ENCODE assay signal across 8 cellular contexts in the genomic region with DNA sequence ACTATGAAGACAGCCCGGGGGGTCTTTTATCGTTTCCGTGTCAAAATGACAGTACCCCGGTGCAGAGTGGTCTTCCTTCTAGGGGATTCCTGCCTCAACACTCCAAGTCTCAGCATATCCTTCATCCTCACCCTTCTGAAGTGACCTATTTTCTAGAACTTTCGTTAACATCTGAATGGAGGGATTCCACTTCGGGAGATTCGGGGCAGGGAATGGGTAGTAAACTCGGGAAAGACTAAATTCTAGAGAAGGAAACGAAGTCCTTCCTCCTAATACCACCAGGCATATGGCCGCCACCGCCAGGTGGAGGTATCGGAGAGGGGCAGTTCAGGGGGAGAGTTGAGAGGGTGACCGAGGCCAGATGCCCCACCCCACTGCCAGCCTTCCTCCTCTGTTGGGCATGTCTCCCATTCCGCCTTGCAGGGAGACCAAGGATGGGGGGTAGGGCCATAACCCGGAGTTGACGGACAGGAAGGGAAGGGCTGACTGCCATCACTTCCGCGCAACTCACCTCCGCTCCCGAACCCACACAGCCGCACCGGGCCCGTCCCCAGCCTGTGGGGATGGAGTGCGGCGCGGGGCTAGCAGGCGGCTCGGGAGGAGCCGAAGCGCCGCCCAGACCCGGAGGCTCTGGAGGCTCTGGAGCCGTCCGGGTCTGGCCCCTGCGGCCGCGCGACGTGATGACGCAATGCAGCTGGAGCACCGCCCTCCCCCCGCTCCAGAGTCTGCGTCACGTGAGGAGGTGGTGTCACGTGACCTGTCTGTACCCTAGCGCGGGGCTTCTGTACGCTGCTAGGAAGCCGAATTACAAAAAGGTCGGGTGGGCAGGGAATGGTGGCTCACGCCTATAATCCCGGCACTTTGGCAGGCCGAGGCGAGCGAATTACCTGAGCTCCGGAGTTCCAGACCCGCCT. TPM values are rescaled to one million over a fixed set of nuclear protein-coding genes. Genes with fewer than 3 reads are reported as not detected.
A peak's percentile ranks its signal among the peaks of the same experiment; 100 is the strongest.
DNase-seq lines count a peak whose midpoint lies in the region; ATAC-seq, FAIRE-seq and TF ChIP-seq lines count a peak whose summit lies in the region.

KLHL12 (minus strand) TSS at position 657 of the 914 bp plus-strand sequence. CDS start 2,072 bp downstream, outside the sequence.

- DNase-seq in HAP-1 (ENCODE audit: low spot score in 2 of 2): peak; percentile 95 to 97
- DNase-seq in MG63: peak; percentile 97
- DNase-seq in SHP77 treated with DMSO at 0.1 percent for 48 hours (lab: John Stamatoyannopoulos, UW): peak; percentile 88
- DNase-seq in activated effector memory CD4-positive, alpha-beta T cell treated with anti-CD3 and anti-CD28 coated beads, Interleukin-2, amount 50 U/mL, for 16 hours: peak; percentile 98
- peak; percentile 95 for DNase-seq in fibroblast of the conjunctiva (ENCODE audit: low read depth)
- DNase-seq in nephron progenitor cell: peak; percentile 97
- DNase-seq in stimulated activated naive CD8-positive, alpha-beta T cell treated with anti-CD3 and anti-CD28 coated beads, Interleukin-15, amount 100 ng/mL, for 72 hours: peak; percentile 95

- peak; percentile 45 for TF ChIP-seq CTCF in nephron progenitor cell (IDR thresholded peaks at IDR 0.05)

- H3K27me3 ChIP-seq in HAP-1 (ENCODE audit: low read depth): no peaks in the 10 kb centered on the region
- H3K27me3 ChIP-seq in MG63: no peaks in the 10 kb centered on the region

- no peaks in the 10 kb centered on the region for H3K9me3 Mint-ChIP-seq in nephron progenitor cell
- no peaks in the 10 kb centered on the region for H3K9me3 Mint-ChIP-seq in stimulated activated naive CD8-positive, alpha-beta T cell treated with anti-CD3 and anti-CD28 coated beads, Interleukin-15, amount 100 ng/mL, for 72 hours

- H3K4me1 ChIP-seq in HAP-1: no peaks in the 10 kb centered on the region; the same call in 1 of the 2 replicates

- H3K27me3 Mint-ChIP-seq in nephron progenitor cell (ENCODE audit: low read depth, poor library complexity): peaks cover 19% of the 10 kb centered on the region
- peaks cover 9% of the 10 kb centered on the region for H3K27me3 Mint-ChIP-seq in stimulated activated naive CD8-positive, alpha-beta T cell treated with anti-CD3 and anti-CD28 coated beads, Interleukin-15, amount 100 ng/mL, for 72 hours

- peak within 1 kb of the TSS; percentile 95 for H3K4me3 Mint-ChIP-seq in nephron progenitor cell
- H3K4me3 Mint-ChIP-seq in stimulated activated naive CD8-positive, alpha-beta T cell treated with anti-CD3 and anti-CD28 coated beads, Interleukin-15, amount 100 ng/mL, for 72 hours: peak within 1 kb of the TSS; percentile 86 to 90

- in situ Hi-C loops in HAP-1 (cut with MboI; ENCODE audit: low sequenced_read_pairs): no loop called here

- H3K9me3 ChIP-seq in HAP-1 (no peaks in the 10 kb centered on the region), MG63 (no peaks in the 10 kb centered on the region)

- peak within 1 kb of the TSS; percentile 98 for H3K27ac Mint-ChIP-seq in nephron progenitor cell
- H3K27ac Mint-ChIP-seq in stimulated activated naive CD8-positive, alpha-beta T cell treated with anti-CD3 and anti-CD28 coated beads, Interleukin-15, amount 100 ng/mL, for 72 hours: peak within 1 kb of the TSS; percentile 96 to 97

- peaks cover 13% of the 10 kb centered on the region for H3K36me3 ChIP-seq in HAP-1 (replicated peaks)
- H3K36me3 ChIP-seq in MG63: peaks cover 17% of the 10 kb centered on the region

- peak; percentile 94 for FAIRE-seq in G401.6 (lab: Jason Lieb, UNC)

- H3K4me3 ChIP-seq in HAP-1: peak within 1 kb of the TSS; percentile 90
- peak within 1 kb of the TSS; percentile 89 for H3K4me3 ChIP-seq in MG63

- H3K36me3 Mint-ChIP-seq in nephron progenitor cell (ENCODE audit: low read depth): peaks cover 26% of the 10 kb centered on the region

- ATAC-seq in stimulated activated naive CD8-positive, alpha-beta T cell treated with anti-CD3 and anti-CD28 coated beads, Interleukin-15, amount 100 ng/mL, for 72 hours: peak; percentile 97

- H3K4me1 Mint-ChIP-seq in nephron progenitor cell: peaks cover 15% of the 10 kb centered on the region
- peaks cover 44% of the 10 kb centered on the region for H3K4me1 Mint-ChIP-seq in stimulated activated naive CD8-positive, alpha-beta T cell treated with anti-CD3 and anti-CD28 coated beads, Interleukin-15, amount 100 ng/mL, for 72 hours

RNA-seq across cellular contexts. Expression of gene KLHL12, which starts in this region (rescaled TPM):
- total RNA-seq in MG63 (2014; rRNA removed; shearing (Covaris generic); ENCODE audit: low replicate concordance): 20.0 and 25.2 TPM in 2 replicates

Comparison
In these comparisons a context has a peak if more than half of its experiments do, and no peak if none do; other contexts are left out.
1. Peak in every context shown above with its lines: DNase-seq, ATAC-seq and H3K4me3 ChIP-seq.